In the genomic region with DNA sequence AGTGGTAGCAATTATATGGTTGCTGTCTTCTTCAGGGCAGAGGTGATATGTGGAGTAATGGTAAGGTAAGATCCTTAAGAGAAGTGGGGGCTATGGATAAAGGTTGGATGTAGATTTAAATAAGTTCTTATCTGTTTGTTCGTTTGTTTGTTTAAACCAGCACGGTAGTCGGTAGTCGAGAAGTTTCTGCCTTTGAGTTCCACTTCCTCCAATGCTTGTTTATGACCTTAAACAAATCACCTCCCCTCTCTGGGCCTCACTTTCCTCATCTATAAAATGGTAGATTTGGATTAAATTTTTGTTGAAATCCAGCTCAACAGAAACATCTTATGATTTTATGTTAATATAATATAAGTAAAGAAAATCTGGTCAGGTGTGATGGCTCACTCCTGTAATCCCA, we compare ENCODE assay signal across 34 cellular contexts.
"Had no signal": no experiment of that assay in that cellular context is flagged by ENCODE, and none has a peak within 500 bp of the region (broad histone marks: within the 10 kb centered on the region; RNA-seq: fewer than 3 reads in every experiment).

No MANE protein-coding gene starts in this region.

- H3K4me3 ChIP-seq: adrenal gland, body of pancreas, esophagus muscularis mucosa, gastrocnemius medialis, heart left ventricle had no signal

- H3K4me1 ChIP-seq: adrenal gland, body of pancreas, foreskin keratinocyte had no signal

- H3K36me3 Mint-ChIP-seq: activated naive CD4-positive, alpha-beta T cell treated with anti-CD3 and anti-CD28 coated beads, Interleukin-2, amount 50 U/mL, for 24 hours; activated naive CD8-positive, alpha-beta T cell treated with anti-CD3 and anti-CD28 coated beads for 36 hours; WTC11 had no signal

- H3K27ac ChIP-seq: adrenal gland, body of pancreas, esophagus muscularis mucosa, foreskin keratinocyte, VCaP had no signal

- H3K27me3 ChIP-seq: adrenal gland, body of pancreas, esophagus muscularis mucosa, foreskin keratinocyte, gastrocnemius medialis, heart left ventricle had no signal

- H3K4me3 Mint-ChIP-seq: activated CD8-positive, alpha-beta T cell treated with anti-CD3 and anti-CD28 coated beads for 36 hours; activated naive CD4-positive, alpha-beta T cell treated with anti-CD3 and anti-CD28 coated beads, Interleukin-2, amount 50 U/mL, for 24 hours; activated naive CD8-positive, alpha-beta T cell treated with anti-CD3 and anti-CD28 coated beads for 36 hours; activated naive CD8-positive, alpha-beta T cell treated with anti-CD3 and anti-CD28 coated beads, Interleukin-2, amount 50 U/mL, for 24 hours; activated T-cell treated with anti-CD3 and anti-CD28 coated beads, Interleukin-2, amount 50 U/mL, for 4 hours; activated T-helper 17 cell treated with anti-CD3 and anti-CD28 coated beads, Interleukin-2, amount 50 U/mL, for 72 hours; effector memory CD8-positive, alpha-beta T cell; WTC11 had no signal

- H3K9me3 ChIP-seq: adrenal gland, body of pancreas, esophagus muscularis mucosa, gastrocnemius medialis, heart left ventricle had no signal

- H3K27me3 Mint-ChIP-seq: activated CD8-positive, alpha-beta T cell treated with anti-CD3 and anti-CD28 coated beads for 36 hours; activated naive CD4-positive, alpha-beta T cell treated with anti-CD3 and anti-CD28 coated beads, Interleukin-2, amount 50 U/mL, for 24 hours; activated naive CD8-positive, alpha-beta T cell treated with anti-CD3 and anti-CD28 coated beads for 36 hours; activated naive CD8-positive, alpha-beta T cell treated with anti-CD3 and anti-CD28 coated beads, Interleukin-2, amount 50 U/mL, for 24 hours; activated T-helper 17 cell treated with anti-CD3 and anti-CD28 coated beads, Interleukin-2, amount 50 U/mL, for 72 hours; effector memory CD8-positive, alpha-beta T cell had no signal

- ATAC-seq: activated CD4-positive, CD25-positive, alpha-beta regulatory T cell treated with anti-CD3 and anti-CD28 coated beads, Interleukin-2, amount 50 U/mL, for 24 hours; activated CD8-positive, alpha-beta T cell treated with anti-CD3 and anti-CD28 coated beads for 36 hours; activated naive CD8-positive, alpha-beta T cell treated with anti-CD3 and anti-CD28 coated beads, Interleukin-2, amount 50 U/mL, for 24 hours; activated T-cell treated with anti-CD3 and anti-CD28 coated beads, Interleukin-2, amount 50 U/mL, for 4 hours; activated T-helper 17 cell treated with anti-CD3 and anti-CD28 coated beads, Interleukin-2, amount 50 U/mL, for 72 hours; body of pancreas; effector memory CD8-positive, alpha-beta T cell; foreskin keratinocyte; gastrocnemius medialis; WTC11 had no signal

- H3K27ac Mint-ChIP-seq: activated CD8-positive, alpha-beta T cell treated with anti-CD3 and anti-CD28 coated beads for 36 hours; activated naive CD4-positive, alpha-beta T cell treated with anti-CD3 and anti-CD28 coated beads, Interleukin-2, amount 50 U/mL, for 24 hours; activated naive CD8-positive, alpha-beta T cell treated with anti-CD3 and anti-CD28 coated beads for 36 hours; activated naive CD8-positive, alpha-beta T cell treated with anti-CD3 and anti-CD28 coated beads, Interleukin-2, amount 50 U/mL, for 24 hours; activated T-helper 17 cell treated with anti-CD3 and anti-CD28 coated beads, Interleukin-2, amount 50 U/mL, for 72 hours; effector memory CD8-positive, alpha-beta T cell; WTC11 had no signal

- DNase-seq: activated CD4-positive, alpha-beta T cell treated with anti-CD3 and anti-CD28 coated beads for 48 hours; activated CD4-positive, alpha-beta T cell treated with anti-CD3 and anti-CD28 coated beads, Interleukin-2, amount 50 U/mL, for 1 hour; activated CD4-positive, alpha-beta T cell treated with anti-CD3 and anti-CD28 coated beads, Interleukin-2, amount 50 U/mL, for 48 hours; activated CD8-positive, alpha-beta memory T cell treated with anti-CD3 and anti-CD28 coated beads for 24 hours; activated CD8-positive, alpha-beta T cell treated with anti-CD3 and anti-CD28 coated beads for 36 hours; activated effector memory CD4-positive, alpha-beta T cell treated with Interleukin-2 at 50 U/mL for 16 hours; activated gamma-delta T cell treated with Interleukin-2 at 50 U/mL for 16 hours; activated naive CD4-positive, alpha-beta T cell treated with Interleukin-2 at 50 U/mL for 16 hours; activated naive CD8-positive, alpha-beta T cell treated with anti-CD3 and anti-CD28 coated beads for 36 hours; activated naive CD8-positive, alpha-beta T cell treated with anti-CD3 and anti-CD28 coated beads, Interleukin-2, amount 50 U/mL, for 24 hours; activated T-cell treated with anti-CD3 and anti-CD28 coated beads, Interleukin-2, amount 50 U/mL, for 4 hours; adrenal gland; amygdala; aorta; body of pancreas; caudate nucleus; cortex of kidney; dermis blood vessel endothelial cell; effector CD4-positive, alpha-beta T cell; effector memory CD8-positive, alpha-beta T cell; erythroblast; foreskin keratinocyte; gastrocnemius medialis; glutamatergic neuron; heart left ventricle; T-helper 2 cell had no signal

- FAIRE-seq: colon, TTC549 had no signal

- H3K36me3 ChIP-seq: adrenal gland had no signal

- H3K9me3 Mint-ChIP-seq: activated CD8-positive, alpha-beta T cell treated with anti-CD3 and anti-CD28 coated beads for 36 hours; activated naive CD4-positive, alpha-beta T cell treated with anti-CD3 and anti-CD28 coated beads, Interleukin-2, amount 50 U/mL, for 24 hours; activated naive CD8-positive, alpha-beta T cell treated with anti-CD3 and anti-CD28 coated beads for 36 hours; activated naive CD8-positive, alpha-beta T cell treated with anti-CD3 and anti-CD28 coated beads, Interleukin-2, amount 50 U/mL, for 24 hours; activated T-cell treated with anti-CD3 and anti-CD28 coated beads, Interleukin-2, amount 50 U/mL, for 4 hours; activated T-helper 17 cell treated with anti-CD3 and anti-CD28 coated beads, Interleukin-2, amount 50 U/mL, for 72 hours; effector memory CD8-positive, alpha-beta T cell; WTC11 had no signal
